ENCODE assay signal across 19 cellular contexts in genomic region chr20:49810491-49811190, GRCh38. TPM values are rescaled to one million over a fixed set of nuclear protein-coding genes. Genes with fewer than 3 reads are reported as not detected.
DNase-seq lines count a peak whose midpoint lies in the region; TF ChIP-seq lines count a peak whose summit lies in the region.
"Had no signal": no experiment of that assay in that cellular context is flagged by ENCODE, and none has a peak within 500 bp of the region (broad histone marks: within the 10 kb centered on the region; RNA-seq: fewer than 3 reads in every experiment).

No MANE protein-coding gene starts in this region.

- H3K4me1 Mint-ChIP-seq in immature natural killer cell (peaks cover 28 to 39% of the 10 kb centered on the region in 2 donors), progenitor cell of endocrine pancreas (ENCODE audit: low read depth) (peaks cover 19% of the 10 kb centered on the region)

- TF ChIP-seq POLR2A in Peyer's patch (IDR thresholded peaks at IDR 0.05), result no peak

- peak; percentile 61 for DNase-seq in ELF-1 (ENCODE audit: low read depth, low spot score)
- DNase-seq in Peyer's patch, result peak in 2 of 3 donors; percentile 6 to 22
- no peak for DNase-seq in immature natural killer cell
- DNase-seq in progenitor cell of endocrine pancreas (ENCODE audit: low spot score, unreplicated experiment), result no peak
- DNase-seq in activated gamma-delta T cell (lab: John Stamatoyannopoulos, UW), result no peak
- no peak for DNase-seq in HEK293T (ENCODE audit: extremely low spot score)
- DNase-seq in hepatocyte (ENCODE audit: low spot score), result no peak
- DNase-seq: activated CD4-positive, alpha-beta T cell treated with anti-CD3 and anti-CD28 coated beads, Interleukin-2, amount 10 ng/mL, durations not matched to agents 7 days and 5 days; activated T-cell treated with anti-CD3 and anti-CD28 coated beads, Interleukin-2, amount 50 U/mL, for 1 hour; BE2C; DMS53; glutamatergic neuron; MM.1S; NCI-H187; pancreas; SHP77; stimulated activated CD4-positive, alpha-beta T cell treated with anti-CD3 and anti-CD28 coated beads, Interleukin-4, amount 100 ng/mL, for 4 hours; T1000; thyroid gland had no signal

- CTCF ChIA-PET in HEK293T (lab: Yijun Ruan, JAX), result no interaction called here

- POLR2A ChIA-PET in HEK293T (lab: Yijun Ruan, JAX), result interaction anchor here (1.1 to 1.6 kb wide), 2 partner anchors 14 to 134 kb away, joined by 3 to 4 read pairs; no protein-coding TSS in a partner anchor

- H3K27ac ChIP-seq in Peyer's patch, result no peak overlapping the region
- no peak overlapping the region for H3K27ac ChIP-seq in hepatocyte
- H3K27ac ChIP-seq: pancreas, thyroid gland had no signal

- peaks cover 0 to 12% (median 6%) of the 10 kb centered on the region in 3 donors for H3K27me3 Mint-ChIP-seq in immature natural killer cell (ENCODE audit: low read depth in 3 of 3)
- no peaks in the 10 kb centered on the region for H3K27me3 Mint-ChIP-seq in progenitor cell of endocrine pancreas
- H3K27me3 Mint-ChIP-seq: activated CD4-positive, alpha-beta T cell treated with anti-CD3 and anti-CD28 coated beads, Interleukin-2, amount 10 ng/mL, durations not matched to agents 7 days and 5 days had no signal

- peaks cover 0 to 11% (median 0%) of the 10 kb centered on the region in 3 donors for H3K36me3 Mint-ChIP-seq in immature natural killer cell
- H3K36me3 Mint-ChIP-seq in progenitor cell of endocrine pancreas (ENCODE audit: insufficient read depth), result no peaks in the 10 kb centered on the region

- H3K4me2 ChIP-seq in hepatocyte, result no peak overlapping the region

- no peaks in the 10 kb centered on the region for H4K20me1 ChIP-seq in hepatocyte (ENCODE audit: insufficient read depth, poor library complexity, severe bottlenecking)

- no peaks in the 10 kb centered on the region for H3K9me3 Mint-ChIP-seq in immature natural killer cell
- no peaks in the 10 kb centered on the region for H3K9me3 Mint-ChIP-seq in progenitor cell of endocrine pancreas (ENCODE audit: low read depth)
- H3K9me3 Mint-ChIP-seq: activated CD4-positive, alpha-beta T cell treated with anti-CD3 and anti-CD28 coated beads, Interleukin-2, amount 10 ng/mL, durations not matched to agents 7 days and 5 days had no signal

- H3K4me3 ChIP-seq in Peyer's patch, result no peak overlapping the region
- no peak overlapping the region for H3K4me3 ChIP-seq in hepatocyte
- H3K4me3 ChIP-seq: pancreas, thyroid gland had no signal

- no peak overlapping the region for H2AFZ ChIP-seq in hepatocyte

- H3K9me2 ChIP-seq in hepatocyte (replicated peaks; ENCODE audit: insufficient read depth), result no peaks in the 10 kb centered on the region

- H3K79me2 ChIP-seq in hepatocyte, result peaks cover 3% of the 10 kb centered on the region

- H3K27me3 ChIP-seq in Peyer's patch, result no peaks in the 10 kb centered on the region
- H3K27me3 ChIP-seq in hepatocyte, result no peaks in the 10 kb centered on the region
- H3K27me3 ChIP-seq: BE2C, pancreas, thyroid gland had no signal

- H3K9me3 ChIP-seq in Peyer's patch (no peaks in the 10 kb centered on the region), hepatocyte (ENCODE audit: low read depth) (no peaks in the 10 kb centered on the region)
- H3K9me3 ChIP-seq: BE2C, pancreas, thyroid gland had no signal

- TF ChIP-seq CTCF in Peyer's patch (IDR thresholded peaks at IDR 0.05) (no peak), progenitor cell of endocrine pancreas (IDR thresholded peaks at IDR 0.05; ENCODE audit: unreplicated experiment) (no peak), hepatocyte (IDR thresholded peaks at IDR 0.05; ENCODE audit: poor library complexity) (no peak)

- peaks cover 0 to 8% (median 0%) of the 10 kb centered on the region in 3 donors for H3K36me3 ChIP-seq in Peyer's patch
- H3K36me3 ChIP-seq in hepatocyte (replicated peaks; ENCODE audit: insufficient read depth, low read depth), result no peaks in the 10 kb centered on the region
- H3K36me3 ChIP-seq: BE2C, pancreas, thyroid gland had no signal

- 82% methylated on average over 6 of the region's 6 CpGs for WGBS in hepatocyte (ENCODE audit: low lambda C conversion rate, missing lambda C conversion rate)

- H3K4me3 Mint-ChIP-seq in immature natural killer cell (peak overlapping the region in 3 of 5 donors; percentile 15 to 34 (median 30)), progenitor cell of endocrine pancreas (ENCODE audit: low read depth) (peak overlapping the region; percentile 7)

- H3K4me1 ChIP-seq in Peyer's patch (peaks cover 0 to 19% (median 4%) of the 10 kb centered on the region in 4 donors), hepatocyte (ENCODE audit: insufficient read depth) (peaks cover 11% of the 10 kb centered on the region)

- H3K27ac Mint-ChIP-seq in immature natural killer cell (peak overlapping the region; percentile 17 to 99 (median 98)), progenitor cell of endocrine pancreas (no peak overlapping the region)

TF ChIP-seq in HEK293T, 16 proteins besides CTCF, POLR2A, EP300 and RAD21:
- TF ChIP-seq ELF4 (IDR thresholded peaks at IDR 0.05) (no peak), L3MBTL2 (conservative IDR thresholded peaks at IDR 0.05) (no peak), FOXM1 (IDR thresholded peaks at IDR 0.05; ENCODE audit: borderline replicate concordance) (no peak), NFRKB (IDR thresholded peaks at IDR 0.05) (no peak), CTBP1 (IDR thresholded peaks at IDR 0.05; ENCODE audit: borderline replicate concordance) (no peak), LEF1 (IDR thresholded peaks at IDR 0.05; ENCODE audit: borderline replicate concordance) (no peak), TARDBP (IDR thresholded peaks at IDR 0.05) (no peak), FOXA1 (IDR thresholded peaks at IDR 0.05) (no peak), BHLHE40 (IDR thresholded peaks at IDR 0.05; ENCODE audit: borderline replicate concordance) (no peak)

RNA-seq across cellular contexts. Expression of gene SLC9A8, which starts 2.0 kb away (rescaled TPM):
- total RNA-seq in Peyer's patch, result 10 to 100 TPM; 15.6 to 24.4 (median 19.8) TPM
- polyA plus RNA-seq in immature natural killer cell, result 1 to 10 TPM; 2.5 to 9.1 (median 3.2) TPM
- 9.9 and 11.4 TPM in 2 replicates for total RNA-seq in progenitor cell of endocrine pancreas
- total RNA-seq in hepatocyte, result 6.7 and 10.4 TPM in 2 replicates
- polyA plus RNA-seq in hepatocyte, result 4.9 and 8.2 TPM in 2 replicates

Comparison
In these comparisons a context has a peak if more than half of its experiments do, and no peak if none do; other contexts are left out.
1. DNase-seq: peak in ELF-1 (single experiment) and Peyer's patch (2 of 3); none in immature natural killer cell (0 of 3), progenitor cell of endocrine pancreas (single experiment), activated gamma-delta T cell (single experiment), HEK293T (single experiment) and hepatocyte (single experiment).